ENCODE assay signal across 8 cellular contexts in genomic region chr12:106774808-106775524, GRCh38. TPM values are rescaled to one million over a fixed set of nuclear protein-coding genes. Genes with fewer than 3 reads are reported as not detected.
DNase-seq lines count a peak whose midpoint lies in the region; ATAC-seq and TF ChIP-seq lines count a peak whose summit lies in the region.

No MANE protein-coding gene starts in this region.

- H3K4me3 ChIP-seq in gastroesophageal sphincter = peak overlapping the region; percentile 65 to 92
- peak overlapping the region; percentile 72 to 94 (median 83) for H3K4me3 ChIP-seq in skin epidermis

- peak overlapping the region; percentile 80 to 95 (median 92) for H3K27ac ChIP-seq in gastroesophageal sphincter
- peak overlapping the region; percentile 2 to 98 (median 93) for H3K27ac ChIP-seq in skin epidermis

- POLR2A ChIA-PET in activated CD4-positive, alpha-beta T cell treated with anti-CD3 and anti-CD28 coated beads for 36 hours (lab: Charles Lee) = interaction anchor here (0.6 kb wide), 1 partner anchor 1444 kb away, joined by 3 read pairs; no protein-coding TSS in a partner anchor
- POLR2A ChIA-PET in activated CD8-positive, alpha-beta T cell treated with anti-CD3 and anti-CD28 coated beads for 36 hours (lab: Charles Lee) = interaction anchor here (0.6 to 1.9 kb wide), 8 partner anchors 10 to 146 kb away, joined by 3 to 6 read pairs (median 3); no protein-coding TSS in a partner anchor

- no peaks in the 10 kb centered on the region for H3K9me3 ChIP-seq in gastroesophageal sphincter

- H3K4me1 Mint-ChIP-seq in activated CD4-positive, alpha-beta T cell treated with anti-CD3 and anti-CD28 coated beads for 36 hours = peaks cover 32% of the 10 kb centered on the region
- peaks cover 35% of the 10 kb centered on the region for H3K4me1 Mint-ChIP-seq in activated CD8-positive, alpha-beta T cell treated with anti-CD3 and anti-CD28 coated beads for 36 hours (ENCODE audit: low read depth)

- WGBS in gastroesophageal sphincter (ENCODE audit: low coverage in 1 of 2), 2 donors = 12 to 16% methylated on average over 12 to 16 of the region's 29 CpGs

- CTCF ChIA-PET in activated CD4-positive, alpha-beta T cell treated with anti-CD3 and anti-CD28 coated beads for 36 hours (lab: Charles Lee) = interaction anchor here (1.0 to 1.2 kb wide), 3 partner anchors 9 to 144 kb away, joined by 3 to 5 read pairs (median 4); no protein-coding TSS in a partner anchor
- CTCF ChIA-PET in activated CD8-positive, alpha-beta T cell treated with anti-CD3 and anti-CD28 coated beads for 36 hours (lab: Charles Lee) = interaction anchor here (1.0 to 1.8 kb wide), 6 partner anchors 9 to 418 kb away, joined by 3 to 5 read pairs (median 3); no protein-coding TSS in a partner anchor

- intact Hi-C loops in activated CD4-positive, alpha-beta T cell treated with anti-CD3 and anti-CD28 coated beads for 36 hours (cut with DNase I, micrococcal nuclease) = loop anchor here (1.0 to 10.0 kb wide), 10 partner anchors 22 to 1668 kb away; partner anchors contain the start of genes APPL2 (in 1 of the 2), CKAP4 (in 1 of the 2), CRY1 (in 1 of the 2) and POLR3B (in 1 of the 2)
- intact Hi-C loops in activated CD8-positive, alpha-beta T cell treated with anti-CD3 and anti-CD28 coated beads for 36 hours (cut with micrococcal nuclease) = no loop called here

- H3K27me3 ChIP-seq in gastroesophageal sphincter = no peaks in the 10 kb centered on the region

- peaks cover 2% of the 10 kb centered on the region for H3K36me3 Mint-ChIP-seq in activated CD4-positive, alpha-beta T cell treated with anti-CD3 and anti-CD28 coated beads for 36 hours (ENCODE audit: low read depth)
- H3K36me3 Mint-ChIP-seq in activated CD8-positive, alpha-beta T cell treated with anti-CD3 and anti-CD28 coated beads for 36 hours (ENCODE audit: low read depth) = peaks cover 5% of the 10 kb centered on the region

- H3K27me3 Mint-ChIP-seq in activated CD4-positive, alpha-beta T cell treated with anti-CD3 and anti-CD28 coated beads for 36 hours = no peaks in the 10 kb centered on the region
- H3K27me3 Mint-ChIP-seq in activated CD8-positive, alpha-beta T cell treated with anti-CD3 and anti-CD28 coated beads for 36 hours = no peaks in the 10 kb centered on the region

- DNase-seq in activated CD4-positive, alpha-beta T cell treated with anti-CD3 and anti-CD28 coated beads for 36 hours = peak; percentile 48
- no peak for DNase-seq in activated CD4-positive, alpha-beta T cell treated with anti-CD3 and anti-CD28 coated beads, Interleukin-2, amount 50 U/mL, for 4 hours
- peak; percentile 41 for DNase-seq in activated CD8-positive, alpha-beta T cell treated with anti-CD3 and anti-CD28 coated beads for 36 hours
- DNase-seq in SIG-M5 (lab: John Stamatoyannopoulos, UW) = no peak

- H3K4me3 Mint-ChIP-seq in activated CD4-positive, alpha-beta T cell treated with anti-CD3 and anti-CD28 coated beads for 36 hours = peak overlapping the region; percentile 95
- peak overlapping the region; percentile 98 for H3K4me3 Mint-ChIP-seq in activated CD8-positive, alpha-beta T cell treated with anti-CD3 and anti-CD28 coated beads for 36 hours

- ATAC-seq in activated CD4-positive, alpha-beta T cell treated with anti-CD3 and anti-CD28 coated beads for 36 hours = peak; percentile 18
- ATAC-seq in HG03066 (IDR thresholded peaks at IDR 0.05; ENCODE audit: low read depth, unreplicated experiment) = peak; percentile 9
- peak; percentile 22 for ATAC-seq in activated CD8-positive, alpha-beta T cell treated with anti-CD3 and anti-CD28 coated beads for 36 hours
- no peak for ATAC-seq in gastroesophageal sphincter
- ATAC-seq in GM21381 (IDR thresholded peaks at IDR 0.05; ENCODE audit: unreplicated experiment) = no peak

- no peak for TF ChIP-seq EP300 in gastroesophageal sphincter (IDR thresholded peaks at IDR 0.05)

- H3K9me3 Mint-ChIP-seq in activated CD4-positive, alpha-beta T cell treated with anti-CD3 and anti-CD28 coated beads for 36 hours (ENCODE audit: low read depth) = no peaks in the 10 kb centered on the region
- no peaks in the 10 kb centered on the region for H3K9me3 Mint-ChIP-seq in activated CD8-positive, alpha-beta T cell treated with anti-CD3 and anti-CD28 coated beads for 36 hours

- H3K27ac Mint-ChIP-seq in activated CD4-positive, alpha-beta T cell treated with anti-CD3 and anti-CD28 coated beads for 36 hours = peak overlapping the region; percentile 98
- peak overlapping the region; percentile 99 for H3K27ac Mint-ChIP-seq in activated CD8-positive, alpha-beta T cell treated with anti-CD3 and anti-CD28 coated beads for 36 hours

- TF ChIP-seq CTCF in activated CD8-positive, alpha-beta T cell treated with anti-CD3 and anti-CD28 coated beads for 36 hours (IDR thresholded peaks at IDR 0.05) = no peak
- no peak for TF ChIP-seq CTCF in gastroesophageal sphincter (IDR thresholded peaks at IDR 0.05)

- no peak for TF ChIP-seq POLR2A in gastroesophageal sphincter (IDR thresholded peaks at IDR 0.05)

- H3K4me1 ChIP-seq in gastroesophageal sphincter = peaks cover 6 to 29% (median 8%) of the 10 kb centered on the region in 3 donors

- no peaks in the 10 kb centered on the region for H3K36me3 ChIP-seq in gastroesophageal sphincter

RNA-seq across cellular contexts. Expression of gene RIC8B, which starts 0.5 kb away (rescaled TPM):
- 10 to 100 TPM; 10.7 to 11.3 TPM for total RNA-seq in activated CD4-positive, alpha-beta T cell treated with anti-CD3 and anti-CD28 coated beads for 36 hours
- total RNA-seq in activated CD8-positive, alpha-beta T cell treated with anti-CD3 and anti-CD28 coated beads for 36 hours = 10 to 100 TPM; 10.4 to 11.0 TPM
- 10 to 100 TPM; 13.3 to 18.4 (median 15.6) TPM for total RNA-seq in gastroesophageal sphincter

Comparison
In these comparisons a context has a peak if more than half of its experiments do, and no peak if none do; other contexts are left out.
1. DNase-seq: peak in activated CD4-positive, alpha-beta T cell treated with anti-CD3 and anti-CD28 coated beads for 36 hours (single experiment) and activated CD8-positive, alpha-beta T cell treated with anti-CD3 and anti-CD28 coated beads for 36 hours (single experiment); none in activated CD4-positive, alpha-beta T cell treated with anti-CD3 and anti-CD28 coated beads, Interleukin-2, amount 50 U/mL, for 4 hours (0 of 2) and SIG-M5 (single experiment).
2. ATAC-seq: peak in activated CD4-positive, alpha-beta T cell treated with anti-CD3 and anti-CD28 coated beads for 36 hours (single experiment), HG03066 (single experiment) and activated CD8-positive, alpha-beta T cell treated with anti-CD3 and anti-CD28 coated beads for 36 hours (single experiment); none in gastroesophageal sphincter (single experiment) and GM21381 (single experiment).